Comparison of ENCODE assay signal across 8 cellular contexts in genomic region chr9:123267481-123268239, GRCh38. TPM values are rescaled to one million over a fixed set of nuclear protein-coding genes. Genes with fewer than 3 reads are reported as not detected.
A peak's percentile ranks its signal among the peaks of the same experiment; 100 is the strongest.
DNase-seq lines count a peak whose midpoint lies in the region; ATAC-seq and TF ChIP-seq lines count a peak whose summit lies in the region.

No MANE protein-coding gene starts in this region.

- H3K27ac Mint-ChIP-seq in chondrocyte (ENCODE audit: unreplicated experiment) (no peak overlapping the region), mesothelial cell of epicardium (no peak overlapping the region)

- peak overlapping the region; percentile 68 for H3K4me3 Mint-ChIP-seq in chondrocyte (ENCODE audit: unreplicated experiment)
- peak overlapping the region; percentile 69 for H3K4me3 Mint-ChIP-seq in mesothelial cell of epicardium

- DNase-seq in AG09309 (ENCODE audit: low read depth): no peak
- no peak for DNase-seq in RWPE2 (ENCODE audit: low spot score)
- DNase-seq in chondrocyte (ENCODE audit: low spot score): no peak
- no peak for DNase-seq in mesothelial cell of epicardium (ENCODE audit: low spot score in 2 of 2, unreplicated experiment in 2 of 2)
- peak; percentile 71 for DNase-seq in upper lobe of right lung
- DNase-seq in UCSD-AML1 (lab: John Stamatoyannopoulos, UW; ENCODE audit: unreplicated experiment): no peak
- DNase-seq in AG08395 (ENCODE audit: low spot score): no peak

- H3K4me3 ChIP-seq in AG09309 (ENCODE audit: control insufficient read depth, low read depth, low read length): peak overlapping the region; percentile 50
- peak overlapping the region; percentile 98 for H3K4me3 ChIP-seq in RWPE2 (ENCODE audit: severe bottlenecking)
- peak overlapping the region; percentile 57 for H3K4me3 ChIP-seq in upper lobe of right lung

- intact Hi-C loops in upper lobe of right lung (cut with DNase I): no loop called here

- no peaks in the 10 kb centered on the region for H3K36me3 ChIP-seq in RWPE2 (ENCODE audit: low read depth)
- no peaks in the 10 kb centered on the region for H3K36me3 ChIP-seq in upper lobe of right lung

- no peaks in the 10 kb centered on the region for H3K4me1 ChIP-seq in RWPE2 (ENCODE audit: insufficient read depth, poor library complexity, severe bottlenecking)
- no peaks in the 10 kb centered on the region for H3K4me1 ChIP-seq in upper lobe of right lung

- TF ChIP-seq CTCF in AG09309 (IDR thresholded peaks at IDR 0.05; ENCODE audit: control insufficient read depth, insufficient read depth, low read depth, low read length, missing control alignments) (no peak), RWPE2 (IDR thresholded peaks at IDR 0.05; ENCODE audit: poor library complexity, severe bottlenecking) (no peak), chondrocyte (IDR thresholded peaks at IDR 0.05) (no peak), mesothelial cell of epicardium (IDR thresholded peaks at IDR 0.05; ENCODE audit: unreplicated experiment) (no peak), upper lobe of right lung (IDR thresholded peaks at IDR 0.05) (no peak)

- H3K27me3 ChIP-seq in RWPE2 (ENCODE audit: insufficient read depth, poor library complexity, severe bottlenecking): no peaks in the 10 kb centered on the region
- no peaks in the 10 kb centered on the region for H3K27me3 ChIP-seq in upper lobe of right lung

- no peak overlapping the region for H3K27ac ChIP-seq in RWPE2 (ENCODE audit: poor library complexity, severe bottlenecking)
- no peak overlapping the region for H3K27ac ChIP-seq in upper lobe of right lung

- H3K9me3 ChIP-seq in RWPE2 (ENCODE audit: severe bottlenecking): no peaks in the 10 kb centered on the region
- H3K9me3 ChIP-seq in upper lobe of right lung: no peaks in the 10 kb centered on the region

- ATAC-seq in GM21619 (IDR thresholded peaks at IDR 0.05; ENCODE audit: unreplicated experiment) (peak; percentile 6), RWPE2 (ENCODE audit: low read depth) (no peak), upper lobe of right lung (peak; percentile 2)

- H3K36me3 Mint-ChIP-seq in chondrocyte (ENCODE audit: low read depth) (no peaks in the 10 kb centered on the region), mesothelial cell of epicardium (no peaks in the 10 kb centered on the region)

- H3K27me3 Mint-ChIP-seq in chondrocyte (ENCODE audit: low read depth) (no peaks in the 10 kb centered on the region), mesothelial cell of epicardium (ENCODE audit: low read depth) (peaks cover 54% of the 10 kb centered on the region)

- H3K9me3 Mint-ChIP-seq in chondrocyte (ENCODE audit: low read depth) (no peaks in the 10 kb centered on the region), mesothelial cell of epicardium (no peaks in the 10 kb centered on the region)

- H3K4me1 Mint-ChIP-seq in chondrocyte (ENCODE audit: low read depth) (peaks cover 11% of the 10 kb centered on the region), mesothelial cell of epicardium (peaks cover 23% of the 10 kb centered on the region)

RNA-seq across cellular contexts. Expression of gene STRBP, which starts 0.7 kb away (rescaled TPM):
- 11.7 to 13.8 TPM (median 13.5 TPM) in 3 replicates for total RNA-seq in chondrocyte
- 65.9 to 67.1 TPM (median 66.9 TPM) in 3 replicates for total RNA-seq in mesothelial cell of epicardium
- 24.7 TPM for total RNA-seq in upper lobe of right lung
